Comparison of ENCODE assay signal across 9 cellular contexts in the genomic region with DNA sequence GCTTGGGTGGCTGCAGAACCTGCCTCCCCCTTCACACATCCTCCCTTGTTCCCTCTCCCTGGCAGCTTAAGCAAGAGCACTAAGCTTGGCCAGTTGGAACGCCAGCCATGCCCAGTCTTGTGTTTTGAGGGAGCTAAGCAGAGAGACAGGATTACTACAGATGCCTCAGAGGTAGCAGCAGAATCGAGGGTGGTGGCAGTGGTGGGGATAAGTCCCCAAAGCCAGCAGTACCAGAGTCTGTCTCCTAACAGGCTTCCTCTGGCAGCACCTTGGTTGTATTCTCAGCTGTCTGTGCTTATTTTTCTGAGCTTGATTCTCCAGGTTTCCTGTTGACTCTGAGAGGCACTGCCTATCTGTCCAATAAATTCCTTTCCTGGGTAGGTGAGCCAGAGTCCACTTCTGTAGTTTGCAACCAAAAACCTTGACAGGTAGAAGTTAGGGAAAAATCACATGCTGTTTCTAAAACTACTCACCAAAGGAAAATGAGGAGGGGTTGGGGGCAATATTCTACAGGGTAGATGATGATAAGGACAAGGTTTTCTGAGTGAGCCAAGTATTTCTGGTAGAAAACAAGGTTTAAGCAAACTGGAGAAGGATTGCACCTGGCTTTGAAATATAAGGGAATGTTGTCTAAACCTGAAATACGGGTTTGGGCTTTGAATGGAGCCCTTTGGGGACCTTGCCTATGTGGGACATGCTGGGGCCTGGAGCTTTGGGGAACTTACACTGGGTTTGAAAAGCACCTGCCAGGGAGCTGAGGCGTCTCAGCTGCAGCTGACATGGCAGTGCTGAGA.
DNase-seq lines count a peak whose midpoint lies in the region; ATAC-seq and TF ChIP-seq lines count a peak whose summit lies in the region.
"Had no signal": no experiment of that assay in that cellular context is flagged by ENCODE, and none has a peak within 500 bp of the region (broad histone marks: within the 10 kb centered on the region; RNA-seq: fewer than 3 reads in every experiment).

No MANE protein-coding gene starts in this region.

- peak; percentile 43 for ATAC-seq in activated naive CD8-positive, alpha-beta T cell treated with anti-CD3 and anti-CD28 coated beads, Interleukin-2, amount 10 ng/mL, durations not matched to agents 7 days and 5 days (ENCODE audit: low read depth)

- H3K4me3 Mint-ChIP-seq in activated naive CD8-positive, alpha-beta T cell treated with anti-CD3 and anti-CD28 coated beads, Interleukin-2, amount 10 ng/mL, durations not matched to agents 7 days and 5 days, result no peak overlapping the region
- H3K4me3 Mint-ChIP-seq in activated naive CD8-positive, alpha-beta T cell treated with anti-CD3 and anti-CD28 coated beads for 36 hours, result no peak overlapping the region

- POLR2A ChIA-PET in activated naive CD8-positive, alpha-beta T cell treated with anti-CD3 and anti-CD28 coated beads, Interleukin-2, amount 10 ng/mL, durations not matched to agents 7 days and 5 days (lab: Charles Lee), result interaction anchor here (0.6 kb wide), 1 partner anchor 101 kb away, joined by 4 read pairs; a partner anchor contains a TSS

- peaks cover 9% of the 10 kb centered on the region for H3K4me1 Mint-ChIP-seq in activated naive CD8-positive, alpha-beta T cell treated with anti-CD3 and anti-CD28 coated beads, Interleukin-2, amount 10 ng/mL, durations not matched to agents 7 days and 5 days
- H3K4me1 Mint-ChIP-seq in activated naive CD8-positive, alpha-beta T cell treated with anti-CD3 and anti-CD28 coated beads for 36 hours, result peaks cover 7% of the 10 kb centered on the region

- no peak for TF ChIP-seq POLR2A in erythroblast (IDR thresholded peaks at IDR 0.05; ENCODE audit: low read length)

- peaks cover 6% of the 10 kb centered on the region for H3K9me3 Mint-ChIP-seq in activated naive CD8-positive, alpha-beta T cell treated with anti-CD3 and anti-CD28 coated beads, Interleukin-2, amount 10 ng/mL, durations not matched to agents 7 days and 5 days
- no peaks in the 10 kb centered on the region for H3K9me3 Mint-ChIP-seq in activated naive CD8-positive, alpha-beta T cell treated with anti-CD3 and anti-CD28 coated beads for 36 hours

- H3K27ac ChIP-seq in coronary artery, result no peak overlapping the region

- H3K27me3 Mint-ChIP-seq in activated naive CD8-positive, alpha-beta T cell treated with anti-CD3 and anti-CD28 coated beads, Interleukin-2, amount 10 ng/mL, durations not matched to agents 7 days and 5 days, result no peaks in the 10 kb centered on the region
- no peaks in the 10 kb centered on the region for H3K27me3 Mint-ChIP-seq in activated naive CD8-positive, alpha-beta T cell treated with anti-CD3 and anti-CD28 coated beads for 36 hours

- no peak overlapping the region for H3K4me3 ChIP-seq in coronary artery

- H3K36me3 Mint-ChIP-seq in activated naive CD8-positive, alpha-beta T cell treated with anti-CD3 and anti-CD28 coated beads, Interleukin-2, amount 10 ng/mL, durations not matched to agents 7 days and 5 days, result no peaks in the 10 kb centered on the region
- H3K36me3 Mint-ChIP-seq in activated naive CD8-positive, alpha-beta T cell treated with anti-CD3 and anti-CD28 coated beads for 36 hours, result no peaks in the 10 kb centered on the region

- H3K27ac Mint-ChIP-seq in activated naive CD8-positive, alpha-beta T cell treated with anti-CD3 and anti-CD28 coated beads, Interleukin-2, amount 10 ng/mL, durations not matched to agents 7 days and 5 days, result no peak overlapping the region
- H3K27ac Mint-ChIP-seq in activated naive CD8-positive, alpha-beta T cell treated with anti-CD3 and anti-CD28 coated beads for 36 hours, result no peak overlapping the region

- no peak for DNase-seq in activated naive CD8-positive, alpha-beta T cell treated with anti-CD3 and anti-CD28 coated beads, Interleukin-2, amount 10 ng/mL, durations not matched to agents 7 days and 5 days
- DNase-seq in activated naive CD8-positive, alpha-beta T cell treated with anti-CD3 and anti-CD28 coated beads for 36 hours, result no peak
- DNase-seq in NCI-H2196 treated with DMSO at 0.1 percent for 48 hours (lab: John Stamatoyannopoulos, UW; ENCODE audit: unreplicated experiment) (peak; percentile 47), iPS-NIHi11 (ENCODE audit: low spot score) (peak; percentile 55), ureter (ENCODE audit: low spot score) (peak; percentile 70), erythroblast (lab: John Stamatoyannopoulos, UW) (no peak), coronary artery (ENCODE audit: low spot score) (no peak), Kasumi-1 (lab: John Stamatoyannopoulos, UW) (no peak)
- DNase-seq: activated CD4-positive, alpha-beta T cell treated with anti-CD3 and anti-CD28 coated beads for 1 hour had no signal

- TF ChIP-seq CTCF in coronary artery (IDR thresholded peaks at IDR 0.05), result no peak

Comparison
In these comparisons a context has a peak if more than half of its experiments do, and no peak if none do; other contexts are left out.
1. DNase-seq: peak in NCI-H2196 treated with DMSO at 0.1 percent for 48 hours (single experiment), iPS-NIHi11 (single experiment) and ureter (single experiment); none in activated naive CD8-positive, alpha-beta T cell treated with anti-CD3 and anti-CD28 coated beads, Interleukin-2, amount 10 ng/mL, durations not matched to agents 7 days and 5 days (single experiment), activated naive CD8-positive, alpha-beta T cell treated with anti-CD3 and anti-CD28 coated beads for 36 hours (single experiment), erythroblast (0 of 2), coronary artery (single experiment) and Kasumi-1 (0 of 2).